In the genomic region with DNA sequence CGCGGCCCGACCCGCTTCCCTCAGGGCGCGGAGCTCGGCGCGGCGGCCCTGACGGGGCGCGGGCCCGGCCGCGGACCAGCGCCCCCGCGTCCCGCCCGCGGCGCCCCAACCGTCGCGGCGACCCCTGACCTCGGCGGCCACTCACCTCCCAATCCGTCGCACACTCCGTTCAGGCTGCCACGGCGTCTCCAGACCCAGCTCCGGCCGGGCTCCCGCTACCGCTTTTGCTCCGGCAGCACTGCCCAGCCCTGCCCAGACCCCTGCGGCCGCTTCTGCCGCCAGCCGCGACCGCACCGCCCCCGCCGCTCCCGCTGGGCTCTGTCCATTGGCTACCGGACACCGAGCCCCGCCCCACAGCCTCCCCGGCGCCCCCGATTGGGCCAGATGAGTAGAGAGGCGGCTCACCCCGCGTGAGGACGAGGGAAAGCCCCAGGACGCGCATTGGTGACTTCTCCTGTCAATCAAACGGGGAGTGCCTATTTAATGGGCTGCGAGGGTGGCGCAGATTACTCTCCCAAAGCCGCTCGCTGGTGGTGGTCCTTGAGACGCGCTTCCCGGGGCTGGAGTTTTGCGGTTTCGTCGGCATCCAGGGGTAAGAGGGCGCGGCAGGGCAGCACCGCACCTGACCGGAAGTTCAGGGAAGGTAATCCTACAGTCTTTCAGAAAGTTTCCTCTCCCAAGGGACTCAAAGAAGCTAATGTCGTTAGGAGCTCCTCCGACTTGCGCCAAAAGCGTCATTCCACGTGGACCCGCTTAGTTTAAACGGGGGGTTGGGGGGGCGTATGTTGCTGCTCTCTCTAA, we compare ENCODE assay signal across 8 cellular contexts. TPM values are rescaled to one million over a fixed set of nuclear protein-coding genes. Genes with fewer than 3 reads are reported as not detected.
DNase-seq lines count a peak whose midpoint lies in the region; ATAC-seq and TF ChIP-seq lines count a peak whose summit lies in the region.

A gene with protein sequence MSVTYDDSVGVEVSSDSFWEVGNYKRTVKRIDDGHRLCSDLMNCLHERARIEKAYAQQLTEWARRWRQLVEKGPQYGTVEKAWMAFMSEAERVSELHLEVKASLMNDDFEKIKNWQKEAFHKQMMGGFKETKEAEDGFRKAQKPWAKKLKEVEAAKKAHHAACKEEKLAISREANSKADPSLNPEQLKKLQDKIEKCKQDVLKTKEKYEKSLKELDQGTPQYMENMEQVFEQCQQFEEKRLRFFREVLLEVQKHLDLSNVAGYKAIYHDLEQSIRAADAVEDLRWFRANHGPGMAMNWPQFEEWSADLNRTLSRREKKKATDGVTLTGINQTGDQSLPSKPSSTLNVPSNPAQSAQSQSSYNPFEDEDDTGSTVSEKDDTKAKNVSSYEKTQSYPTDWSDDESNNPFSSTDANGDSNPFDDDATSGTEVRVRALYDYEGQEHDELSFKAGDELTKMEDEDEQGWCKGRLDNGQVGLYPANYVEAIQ (minus strand): TSS at position 274 of the 801 bp plus-strand sequence. CDS start 103,069 bp downstream, outside the sequence.

- H3K9me3 ChIP-seq in CD4-positive, alpha-beta T cell (ENCODE audit: control insufficient read depth, low read length): no peaks in the 10 kb centered on the region
- no peaks in the 10 kb centered on the region for H3K9me3 ChIP-seq in liver (ENCODE audit: control insufficient read depth in 4 of 4, low read length in 3 of 4)

- no peaks in the 10 kb centered on the region for H3K9me3 Mint-ChIP-seq in CD4-positive, alpha-beta T cell

- CTCF ChIA-PET in CD4-positive, alpha-beta T cell (lab: Charles Lee): interaction anchor here (0.6 to 1.5 kb wide), 2 partner anchors 19 to 35 kb away, joined by 3 to 6 read pairs; no protein-coding TSS in a partner anchor

- H3K27me3 Mint-ChIP-seq in CD4-positive, alpha-beta T cell: no peaks in the 10 kb centered on the region

- under 1% methylated on average over 84 of the region's 84 CpGs for WGBS in liver

- peak within 1 kb of the TSS; percentile 90 to 95 (median 91) for H3K4me3 ChIP-seq in liver (ENCODE audit: low read depth in 1 of 3, low read length in 3 of 3)

- H3K27me3 ChIP-seq in CD4-positive, alpha-beta T cell (ENCODE audit: control insufficient read depth, insufficient read depth, low read length): no peaks in the 10 kb centered on the region
- H3K27me3 ChIP-seq in liver (ENCODE audit: control insufficient read depth in 4 of 4, insufficient read depth in 4 of 4, low read length in 3 of 4): no peaks in the 10 kb centered on the region

- peak within 1 kb of the TSS; percentile 75 for H3K27ac ChIP-seq in CD4-positive, alpha-beta T cell (ENCODE audit: low read depth, low read length)
- H3K27ac ChIP-seq in liver (ENCODE audit: low read depth in 1 of 2, low read length in 2 of 2): peak within 1 kb of the TSS; percentile 30 to 79

- no peaks in the 10 kb centered on the region for H3K36me3 ChIP-seq in liver (ENCODE audit: control insufficient read depth in 4 of 4, insufficient read depth in 3 of 4, low read depth in 1 of 4, low read length in 3 of 4)

- H3K27ac Mint-ChIP-seq in CD4-positive, alpha-beta T cell: peak within 1 kb of the TSS; percentile 98

- TF ChIP-seq RAD21 in liver (IDR thresholded peaks at IDR 0.05): peak in 1 of 2 donors; percentile 45

- peak within 1 kb of the TSS; percentile 99 for H3K4me3 Mint-ChIP-seq in CD4-positive, alpha-beta T cell

- peak; percentile 97 to 99 (median 99) for DNase-seq in CD4-positive, alpha-beta T cell
- peak; percentile 88 for DNase-seq in NCI-H774 (lab: John Stamatoyannopoulos, UW)
- DNase-seq in activated CD4-positive, alpha-beta T cell treated with anti-CD3 and anti-CD28 coated beads, Interleukin-2, amount 50 U/mL, for 4 hours: peak; percentile 99
- peak; percentile 98 for DNase-seq in dermis blood vessel endothelial cell
- peak; percentile 99 for DNase-seq in stimulated activated CD4-positive, alpha-beta T cell treated with anti-CD3 and anti-CD28 coated beads, Interleukin-4, amount 100 ng/mL, for 1 hour

- H3K4me1 ChIP-seq in liver (ENCODE audit: control insufficient read depth in 4 of 4, insufficient read depth in 4 of 4, low read length in 3 of 4): peaks cover 3 to 35% (median 27%) of the 10 kb centered on the region in 4 donors

- intact Hi-C loops in CD4-positive, alpha-beta T cell (cut with DNase I, micrococcal nuclease): loop anchor here (1.0 to 10.0 kb wide), 5 partner anchors 130 to 1480 kb away; partner anchors contain the start of genes ARFGAP3 (in 2 of the 2), MCAT (in 1 of the 2), RTL6 (in 1 of the 2) and TTLL12 (in 1 of the 2)

- POLR2A ChIA-PET in CD4-positive, alpha-beta T cell (lab: Charles Lee): interaction anchor here (0.6 to 2.0 kb wide), 15 partner anchors 9 to 401 kb away, joined by 3 to 16 read pairs (median 4); partner anchors contain the start of genes BIK and POLDIP3

- H3K9ac ChIP-seq in liver (ENCODE audit: low read depth in 1 of 2, low read length in 2 of 2): peak within 1 kb of the TSS; percentile 73 to 74

- H3K36me3 Mint-ChIP-seq in CD4-positive, alpha-beta T cell (ENCODE audit: low read depth): peaks cover 9% of the 10 kb centered on the region

- ATAC-seq in CD4-positive, alpha-beta T cell (ENCODE audit: poor library complexity): peak; percentile 97
- peak; percentile 92 for ATAC-seq in GM19438 (IDR thresholded peaks at IDR 0.05; ENCODE audit: low read depth, unreplicated experiment)
- peak; percentile 90 for ATAC-seq in HG03571 (IDR thresholded peaks at IDR 0.05; ENCODE audit: unreplicated experiment)

- H3K4me1 Mint-ChIP-seq in CD4-positive, alpha-beta T cell (ENCODE audit: low read depth): peaks cover 38% of the 10 kb centered on the region

- TF ChIP-seq CTCF in CD4-positive, alpha-beta T cell (IDR thresholded peaks at IDR 0.05): no peak
- TF ChIP-seq CTCF in liver (IDR thresholded peaks at IDR 0.05; ENCODE audit: low read depth, low read length, missing input control): no peak

TF ChIP-seq in liver, 16 proteins besides CTCF, POLR2A, EP300 and RAD21 (continues in another document):
- no peak for TF ChIP-seq HNF4G (IDR thresholded peaks at IDR 0.05)
- TF ChIP-seq SP1 (IDR thresholded peaks at IDR 0.05): peak; percentile 93
- TF ChIP-seq, protein P1, sequence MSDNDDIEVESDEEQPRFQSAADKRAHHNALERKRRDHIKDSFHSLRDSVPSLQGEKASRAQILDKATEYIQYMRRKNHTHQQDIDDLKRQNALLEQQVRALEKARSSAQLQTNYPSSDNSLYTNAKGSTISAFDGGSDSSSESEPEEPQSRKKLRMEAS (IDR thresholded peaks at IDR 0.05): peak; percentile 35
- peak in 1 of 2 donors; percentile 33 for TF ChIP-seq RXRA (IDR thresholded peaks at IDR 0.05)
- TF ChIP-seq HNF4A (conservative IDR thresholded peaks at IDR 0.05): no peak
- no peak for TF ChIP-seq FOXA2 (IDR thresholded peaks at IDR 0.05)
- no peak for TF ChIP-seq GABPA (IDR thresholded peaks at IDR 0.05 in 1 of 2, conservative IDR thresholded peaks at IDR 0.05 in 1 of 2)
- TF ChIP-seq YY1 (IDR thresholded peaks at IDR 0.05): peak; percentile 52
- TF ChIP-seq NR2F2 (IDR thresholded peaks at IDR 0.05): no peak
- TF ChIP-seq, protein P2, sequence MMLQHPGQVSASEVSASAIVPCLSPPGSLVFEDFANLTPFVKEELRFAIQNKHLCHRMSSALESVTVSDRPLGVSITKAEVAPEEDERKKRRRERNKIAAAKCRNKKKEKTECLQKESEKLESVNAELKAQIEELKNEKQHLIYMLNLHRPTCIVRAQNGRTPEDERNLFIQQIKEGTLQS (IDR thresholded peaks at IDR 0.05): no peak
- no peak for TF ChIP-seq JUND (IDR thresholded peaks at IDR 0.05)
- TF ChIP-seq FOXA1 (IDR thresholded peaks at IDR 0.05): no peak
- TF ChIP-seq, protein P3, sequence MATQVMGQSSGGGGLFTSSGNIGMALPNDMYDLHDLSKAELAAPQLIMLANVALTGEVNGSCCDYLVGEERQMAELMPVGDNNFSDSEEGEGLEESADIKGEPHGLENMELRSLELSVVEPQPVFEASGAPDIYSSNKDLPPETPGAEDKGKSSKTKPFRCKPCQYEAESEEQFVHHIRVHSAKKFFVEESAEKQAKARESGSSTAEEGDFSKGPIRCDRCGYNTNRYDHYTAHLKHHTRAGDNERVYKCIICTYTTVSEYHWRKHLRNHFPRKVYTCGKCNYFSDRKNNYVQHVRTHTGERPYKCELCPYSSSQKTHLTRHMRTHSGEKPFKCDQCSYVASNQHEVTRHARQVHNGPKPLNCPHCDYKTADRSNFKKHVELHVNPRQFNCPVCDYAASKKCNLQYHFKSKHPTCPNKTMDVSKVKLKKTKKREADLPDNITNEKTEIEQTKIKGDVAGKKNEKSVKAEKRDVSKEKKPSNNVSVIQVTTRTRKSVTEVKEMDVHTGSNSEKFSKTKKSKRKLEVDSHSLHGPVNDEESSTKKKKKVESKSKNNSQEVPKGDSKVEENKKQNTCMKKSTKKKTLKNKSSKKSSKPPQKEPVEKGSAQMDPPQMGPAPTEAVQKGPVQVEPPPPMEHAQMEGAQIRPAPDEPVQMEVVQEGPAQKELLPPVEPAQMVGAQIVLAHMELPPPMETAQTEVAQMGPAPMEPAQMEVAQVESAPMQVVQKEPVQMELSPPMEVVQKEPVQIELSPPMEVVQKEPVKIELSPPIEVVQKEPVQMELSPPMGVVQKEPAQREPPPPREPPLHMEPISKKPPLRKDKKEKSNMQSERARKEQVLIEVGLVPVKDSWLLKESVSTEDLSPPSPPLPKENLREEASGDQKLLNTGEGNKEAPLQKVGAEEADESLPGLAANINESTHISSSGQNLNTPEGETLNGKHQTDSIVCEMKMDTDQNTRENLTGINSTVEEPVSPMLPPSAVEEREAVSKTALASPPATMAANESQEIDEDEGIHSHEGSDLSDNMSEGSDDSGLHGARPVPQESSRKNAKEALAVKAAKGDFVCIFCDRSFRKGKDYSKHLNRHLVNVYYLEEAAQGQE (IDR thresholded peaks at IDR 0.05): peak; percentile 93
- peak; percentile 100 for TF ChIP-seq TAF1 (conservative IDR thresholded peaks at IDR 0.05)
- TF ChIP-seq EGR1 (IDR thresholded peaks at IDR 0.05; ENCODE audit: low read depth in 2 of 2): peak; percentile 73 to 87

RNA-seq across cellular contexts. Expression of the gene that starts here (rescaled TPM):
- 10 to 100 TPM; 23.3 to 25.5 TPM for total RNA-seq in CD4-positive, alpha-beta T cell
- total RNA-seq in dermis blood vessel endothelial cell (68.9 and 93.6 TPM in 2 replicates), liver (10 to 100 TPM; 15.4 to 31.4 TPM)
- 10 to 100 TPM in 1 of 2 donors, 1 to 10 TPM in 1; 9.1 to 18.6 TPM for polyA plus RNA-seq in liver

Comparison
In these comparisons a context has a peak if more than half of its experiments do, and no peak if none do; other contexts are left out.
1. Peak in every context shown above with its lines: DNase-seq, ATAC-seq, H3K4me3 ChIP-seq and H3K27ac ChIP-seq.